9 cellular contexts compared by ENCODE assay signal in genomic region chr4:83561381-83561780, GRCh38. TPM values are rescaled to one million over a fixed set of nuclear protein-coding genes. Genes with fewer than 3 reads are reported as not detected.
DNase-seq lines count a peak whose midpoint lies in the region; ATAC-seq and TF ChIP-seq lines count a peak whose summit lies in the region.
"Had no signal": no experiment of that assay in that cellular context is flagged by ENCODE, and none has a peak within 500 bp of the region (broad histone marks: within the 10 kb centered on the region; RNA-seq: fewer than 3 reads in every experiment).

No MANE protein-coding gene starts in this region.

- DNase-seq in AG08396 (ENCODE audit: low spot score) (peak; percentile 32), HCEC 1CT (peak; percentile 38), kidney glomerular epithelial cell (lab: John Stamatoyannopoulos, UW) (peak; percentile 47), GM19240 (ENCODE audit: insufficient read length, low spot score) (no peak), midbrain (lab: John Stamatoyannopoulos, UW) (no peak), NCI-H2227 treated with DMSO at 0.1 percent for 48 hours (lab: John Stamatoyannopoulos, UW) (no peak)
- DNase-seq in activated CD4-positive, alpha-beta memory T cell treated with anti-CD3 and anti-CD28 coated beads, Interleukin-2, amount 10 ng/mL, durations not matched to agents 7 days and 5 days = peak; percentile 33
- DNase-seq: NCI-H446 had no signal

- peaks cover 53% of the 10 kb centered on the region for H3K4me1 Mint-ChIP-seq in activated CD4-positive, alpha-beta memory T cell treated with anti-CD3 and anti-CD28 coated beads, Interleukin-2, amount 10 ng/mL, durations not matched to agents 7 days and 5 days

- ATAC-seq in SK-N-SH treated with all-trans-retinoic acid at 6 μM for 48 hours = no peak

- CTCF ChIA-PET in activated CD4-positive, alpha-beta memory T cell treated with anti-CD3 and anti-CD28 coated beads, Interleukin-2, amount 10 ng/mL, durations not matched to agents 7 days and 5 days (lab: Charles Lee) = no interaction called here

- no peak overlapping the region for H3K4me3 Mint-ChIP-seq in activated CD4-positive, alpha-beta memory T cell treated with anti-CD3 and anti-CD28 coated beads, Interleukin-2, amount 10 ng/mL, durations not matched to agents 7 days and 5 days

- no peak overlapping the region for H3K27ac Mint-ChIP-seq in activated CD4-positive, alpha-beta memory T cell treated with anti-CD3 and anti-CD28 coated beads, Interleukin-2, amount 10 ng/mL, durations not matched to agents 7 days and 5 days

- H3K9me3 Mint-ChIP-seq in activated CD4-positive, alpha-beta memory T cell treated with anti-CD3 and anti-CD28 coated beads, Interleukin-2, amount 10 ng/mL, durations not matched to agents 7 days and 5 days = no peaks in the 10 kb centered on the region

- peaks cover 5% of the 10 kb centered on the region for H3K36me3 Mint-ChIP-seq in activated CD4-positive, alpha-beta memory T cell treated with anti-CD3 and anti-CD28 coated beads, Interleukin-2, amount 10 ng/mL, durations not matched to agents 7 days and 5 days (ENCODE audit: low read depth)

- peaks cover 2% of the 10 kb centered on the region for H3K27me3 Mint-ChIP-seq in activated CD4-positive, alpha-beta memory T cell treated with anti-CD3 and anti-CD28 coated beads, Interleukin-2, amount 10 ng/mL, durations not matched to agents 7 days and 5 days

- POLR2A ChIA-PET in activated CD4-positive, alpha-beta memory T cell treated with anti-CD3 and anti-CD28 coated beads, Interleukin-2, amount 10 ng/mL, durations not matched to agents 7 days and 5 days (lab: Charles Lee) = no interaction called here

TF ChIP-seq in SK-N-SH treated with all-trans-retinoic acid at 6 μM for 48 hours, 23 proteins besides CTCF, POLR2A, EP300 and RAD21:
- no peak for TF ChIP-seq POU6F1 (CRISPR knock-in tag; IDR thresholded peaks at IDR 0.05; ENCODE audit: borderline replicate concordance, low read depth)
- TF ChIP-seq PPARA (CRISPR knock-in tag; IDR thresholded peaks at IDR 0.05; ENCODE audit: borderline replicate concordance) = no peak
- no peak for TF ChIP-seq ZNF8 (CRISPR knock-in tag; IDR thresholded peaks at IDR 0.05)
- TF ChIP-seq TCF4 (CRISPR knock-in tag; IDR thresholded peaks at IDR 0.05; ENCODE audit: borderline replicate concordance) = no peak
- no peak for TF ChIP-seq ISL1 (CRISPR knock-in tag; IDR thresholded peaks at IDR 0.05)

RNA-seq across cellular contexts. Expression of gene GPAT3, which starts 25.5 kb away (rescaled TPM):
- total RNA-seq in activated CD4-positive, alpha-beta memory T cell treated with anti-CD3 and anti-CD28 coated beads, Interleukin-2, amount 10 ng/mL, durations not matched to agents 7 days and 5 days = 10 to 100 TPM; 27.2 to 27.7 TPM

Comparison
In these comparisons a context has a peak if more than half of its experiments do, and no peak if none do; other contexts are left out.
1. DNase-seq: peak in AG08396 (single experiment), HCEC 1CT (single experiment), activated CD4-positive, alpha-beta memory T cell treated with anti-CD3 and anti-CD28 coated beads, Interleukin-2, amount 10 ng/mL, durations not matched to agents 7 days and 5 days (single experiment) and kidney glomerular epithelial cell (single experiment); none in GM19240 (single experiment), midbrain (single experiment) and NCI-H2227 treated with DMSO at 0.1 percent for 48 hours (single experiment).